In genomic region chr4:140373328-140374129, GRCh38 we compare ENCODE assay signal across 8 cellular contexts. TPM values are rescaled to one million over a fixed set of nuclear protein-coding genes. Genes with fewer than 3 reads are reported as not detected.
DNase-seq lines count a peak whose midpoint lies in the region; ATAC-seq, FAIRE-seq and TF ChIP-seq lines count a peak whose summit lies in the region.

Gene SCOC, plus strand, starts transcription at chr4:140373646. Its CDS starts 5,525 bp downstream, at chr4:140379171.

- no peaks in the 10 kb centered on the region for H3K9me3 ChIP-seq in upper lobe of right lung

- H3K4me1 ChIP-seq in upper lobe of right lung, result peaks cover 13% of the 10 kb centered on the region

- FAIRE-seq in GM12891 (lab: Jason Lieb, UNC), result peak; percentile 100

- H3K36me3 ChIP-seq in upper lobe of right lung, result no peaks in the 10 kb centered on the region

- H3K4me3 ChIP-seq in upper lobe of right lung, result peak within 1 kb of the TSS; percentile 84

- no peaks in the 10 kb centered on the region for H3K27me3 ChIP-seq in upper lobe of right lung

- no peak for TF ChIP-seq CTCF in upper lobe of right lung (IDR thresholded peaks at IDR 0.05)

- peak; percentile 96 for ATAC-seq in HG02840 (IDR thresholded peaks at IDR 0.05; ENCODE audit: low FRiP score, unreplicated experiment)
- peak; percentile 98 to 99 for ATAC-seq in left cardiac atrium
- peak; percentile 99 for ATAC-seq in upper lobe of right lung

- intact Hi-C loops in T-helper 1 cell treated with Interleukin-12 subunit alpha and Interleukin-12 subunit beta and Interleukin-4 antibody, amounts not matched to agents 30 ng/mL and 1 ng/mL, for 36 hours (cut with micrococcal nuclease), result loop anchor here (1.0 to 10.0 kb wide), 16 partner anchors 13 to 1356 kb away; partner anchors contain the start of genes ELMOD2, IL15, MAML3 and NAA15
- intact Hi-C loops in left cardiac atrium (cut with DNase I) (no loop called here), posterior vena cava (cut with DNase I) (no loop called here), upper lobe of right lung (cut with DNase I) (no loop called here)

- TF ChIP-seq POLR2A in GM12891 (IDR thresholded peaks at IDR 0.05; ENCODE audit: low read depth, low read length), result peak; percentile 50; the same call in 1 of the 2 replicates

- peak within 1 kb of the TSS; percentile 82 for H3K27ac ChIP-seq in upper lobe of right lung

- DNase-seq in GM12891 (ENCODE audit: insufficient read length, low spot score) (peak; percentile 78), NCI-H1436 treated with DMSO at 0.1 percent for 48 hours (lab: John Stamatoyannopoulos, UW) (peak; percentile 98), amniotic stem cell (lab: John Stamatoyannopoulos, UW) (peak; percentile 99), left cardiac atrium (peak; percentile 99), posterior vena cava (ENCODE audit: low spot score) (peak; percentile 99), upper lobe of right lung (peak; percentile 99)

TF ChIP-seq in GM12891, 5 proteins besides CTCF, POLR2A, EP300 and RAD21:
- peak; percentile 39; the same call in 1 of the 2 replicates for TF ChIP-seq POLR2AphosphoS5 (IDR thresholded peaks at IDR 0.05; ENCODE audit: low read depth, low read length)
- TF ChIP-seq SPI1 (IDR thresholded peaks at IDR 0.05; ENCODE audit: low read depth, low read length), result no peak
- peak; percentile 16 for TF ChIP-seq PAX5 (IDR thresholded peaks at IDR 0.05; ENCODE audit: insufficient read depth, low read length, severe bottlenecking)
- 0 out of 2 replicates have a peak, but pooled peaks have one; percentile 9 for TF ChIP-seq POU2F2 (IDR thresholded peaks at IDR 0.05; ENCODE audit: low read depth, low read length)
- TF ChIP-seq TAF1 (IDR thresholded peaks at IDR 0.05; ENCODE audit: low read depth, low read length), result peak; percentile 33; the same call in 1 of the 2 replicates

RNA-seq across cellular contexts. Expression of gene SCOC, which starts in this region (rescaled TPM):
- 28.7 TPM for polyA plus RNA-seq in GM12891 (2012; ENCODE audit: low read depth, missing spikeins)
- total RNA-seq in T-helper 1 cell treated with Interleukin-12 subunit alpha and Interleukin-12 subunit beta and Interleukin-4 antibody, amounts not matched to agents 30 ng/mL and 1 ng/mL, for 36 hours, result 22.3 and 23.8 TPM in 2 replicates
- 10 to 100 TPM; 66.0 to 69.2 TPM for total RNA-seq in left cardiac atrium
- total RNA-seq in posterior vena cava, result 10 to 100 TPM; 62.2 to 63.7 TPM
- total RNA-seq in upper lobe of right lung, result 45.4 TPM

Comparison
In these comparisons a context has a peak if more than half of its experiments do, and no peak if none do; other contexts are left out.
1. Peak in every context shown above with its lines: DNase-seq, ATAC-seq, H3K4me3 ChIP-seq and H3K27ac ChIP-seq.